1 cellular context compared by ENCODE assay signal in genomic region chr20:44738779-44739477, GRCh38.
A peak's percentile ranks its signal among the peaks of the same experiment; 100 is the strongest.
TF ChIP-seq lines count a peak whose summit lies in the region.

No MANE protein-coding gene starts in this region.

TF ChIP-seq in HepG2, 621 proteins besides CTCF, POLR2A, EP300 and RAD21 (continues in another document):
- TF ChIP-seq SMARCE1 (IDR thresholded peaks at IDR 0.05; ENCODE audit: borderline replicate concordance) (no peak), ZFY (CRISPR knock-in tag; IDR thresholded peaks at IDR 0.05) (peak; percentile 68), ARNT (IDR thresholded peaks at IDR 0.05) (no peak), ZNF143 (CRISPR knock-in tag; IDR thresholded peaks at IDR 0.05) (peak; percentile 97), ZNF276 (CRISPR knock-in tag; IDR thresholded peaks at IDR 0.05; ENCODE audit: low read depth) (no peak), FOXK1 (CRISPR knock-in tag; IDR thresholded peaks at IDR 0.05; ENCODE audit: borderline replicate concordance, low read depth) (no peak), ZNF800 (CRISPR knock-in tag; IDR thresholded peaks at IDR 0.05) (no peak), ZBTB7A (CRISPR knock-in tag; IDR thresholded peaks at IDR 0.05) (no peak), SOX6 (IDR thresholded peaks at IDR 0.05) (no peak), SOX6 (CRISPR knock-in tag; IDR thresholded peaks at IDR 0.05) (no peak), ZNF672 (CRISPR knock-in tag; IDR thresholded peaks at IDR 0.05) (no peak), SALL2 (CRISPR knock-in tag; IDR thresholded peaks at IDR 0.05) (no peak), SUZ12 (IDR thresholded peaks at IDR 0.05; ENCODE audit: low read depth, low read length) (peak; percentile 58), NCOA1 (CRISPR knock-in tag; IDR thresholded peaks at IDR 0.05) (no peak), ERF (CRISPR knock-in tag; IDR thresholded peaks at IDR 0.05) (no peak), ZNF709 (CRISPR knock-in tag; IDR thresholded peaks at IDR 0.05) (no peak), NONO (IDR thresholded peaks at IDR 0.05) (no peak), NONO (CRISPR knock-in tag; conservative IDR thresholded peaks at IDR 0.05) (no peak), ZNF703 (CRISPR knock-in tag; IDR thresholded peaks at IDR 0.05; ENCODE audit: borderline replicate concordance) (no peak), HNRNPK (IDR thresholded peaks at IDR 0.05; ENCODE audit: low read depth, low read length, poor library complexity, severe bottlenecking) (no peak), ZKSCAN8 (CRISPR knock-in tag; IDR thresholded peaks at IDR 0.05; ENCODE audit: borderline replicate concordance) (no peak), E2F5 (CRISPR knock-in tag; conservative IDR thresholded peaks at IDR 0.05) (no peak), MXD3 (CRISPR knock-in tag; IDR thresholded peaks at IDR 0.05) (no peak), KDM4B (CRISPR knock-in tag; IDR thresholded peaks at IDR 0.05) (no peak), TFDP2 (CRISPR knock-in tag; IDR thresholded peaks at IDR 0.05) (no peak), MYC (CRISPR knock-in tag; IDR thresholded peaks at IDR 0.05; ENCODE audit: borderline replicate concordance) (peak; percentile 32; the same call in 1 of the 2 replicates), MXD4 (CRISPR knock-in tag; IDR thresholded peaks at IDR 0.05) (no peak), HNRNPUL1 (IDR thresholded peaks at IDR 0.05; ENCODE audit: low read depth, low read length) (no peak), ZNF75D (CRISPR knock-in tag; IDR thresholded peaks at IDR 0.05; ENCODE audit: borderline replicate concordance) (no peak), ZBED4 (CRISPR knock-in tag; IDR thresholded peaks at IDR 0.05; ENCODE audit: borderline replicate concordance) (no peak), CREB3 (CRISPR knock-in tag; IDR thresholded peaks at IDR 0.05) (no peak), ZNF280B (CRISPR knock-in tag; IDR thresholded peaks at IDR 0.05; ENCODE audit: borderline replicate concordance) (no peak), ELF3 (CRISPR knock-in tag; IDR thresholded peaks at IDR 0.05) (peak; percentile 49; the same call in 1 of the 2 replicates), HNF1B (CRISPR knock-in tag; IDR thresholded peaks at IDR 0.05) (peak; percentile 24; the same call in 1 of the 2 replicates), WIZ (CRISPR knock-in tag; IDR thresholded peaks at IDR 0.05) (no peak), SIX4 (CRISPR knock-in tag; IDR thresholded peaks at IDR 0.05) (no peak), KLF13 (CRISPR knock-in tag; IDR thresholded peaks at IDR 0.05) (no peak), ZNF446 (CRISPR knock-in tag; IDR thresholded peaks at IDR 0.05) (no peak), ZNF503 (CRISPR knock-in tag; IDR thresholded peaks at IDR 0.05) (no peak), NFYB (CRISPR knock-in tag; IDR thresholded peaks at IDR 0.05) (peak; percentile 86), ZNF740 (CRISPR knock-in tag; IDR thresholded peaks at IDR 0.05) (no peak), ZNF674 (CRISPR knock-in tag; IDR thresholded peaks at IDR 0.05; ENCODE audit: low read depth) (no peak), MTA1 (CRISPR knock-in tag; IDR thresholded peaks at IDR 0.05; ENCODE audit: borderline replicate concordance) (no peak)
